18 cellular contexts compared by ENCODE assay signal in the genomic region with DNA sequence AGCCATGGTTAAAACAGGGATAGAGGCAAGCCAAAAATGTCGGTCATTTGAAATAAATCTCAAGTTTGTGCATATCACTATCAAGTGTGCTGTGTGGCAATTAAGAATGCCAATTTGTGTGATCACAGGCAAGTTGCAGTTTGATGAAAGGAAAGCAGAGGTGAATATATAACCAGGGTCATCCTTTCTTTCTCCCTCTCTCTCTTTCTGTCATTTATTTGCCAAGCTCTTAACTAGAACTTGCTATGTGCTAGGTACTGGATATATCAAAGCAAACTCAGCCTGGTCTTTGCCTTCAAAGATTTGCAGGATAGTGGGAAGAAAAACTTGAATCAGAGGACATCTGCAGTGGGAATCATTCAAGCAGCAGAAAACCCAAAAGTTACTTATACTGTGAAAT. TPM values are rescaled to one million over a fixed set of nuclear protein-coding genes. Genes with fewer than 3 reads are reported as not detected.
"Had no signal": no experiment of that assay in that cellular context is flagged by ENCODE, and none has a peak within 500 bp of the region (broad histone marks: within the 10 kb centered on the region; RNA-seq: fewer than 3 reads in every experiment).

No MANE protein-coding gene starts in this region.

- ATAC-seq: left cardiac atrium; stimulated activated memory B cell treated with anti-CD40 and anti-IgM and Interleukin-4, amounts not matched to agents 10 μg/mL and 1 μg/mL and 100 μg/mL, for 72 hours had no signal

- DNase-seq: activated CD4-positive, CD25-positive, alpha-beta regulatory T cell; activated gamma-delta T cell; amygdala; cortex of kidney; erythroblast; hippocampal formation; left cardiac atrium; ovary; T-helper 2 cell; tibial artery; uterus had no signal

- H3K27ac Mint-ChIP-seq: brain had no signal

- FAIRE-seq: TTC549 had no signal

- H3K27me3 Mint-ChIP-seq: activated naive CD8-positive, alpha-beta T cell; brain; central memory CD8-positive, alpha-beta T cell; stimulated activated memory B cell treated with anti-CD40 and anti-IgM and Interleukin-4, amounts not matched to agents 10 μg/mL and 1 μg/mL and 100 μg/mL, for 72 hours had no signal

- H3K9me3 Mint-ChIP-seq: brain; central memory CD8-positive, alpha-beta T cell; neural crest cell; stimulated activated memory B cell treated with anti-CD40 and anti-IgM and Interleukin-4, amounts not matched to agents 10 μg/mL and 1 μg/mL and 100 μg/mL, for 72 hours had no signal

- H3K27me3 ChIP-seq: ovary, tibial artery, uterus had no signal

- H3K9me3 ChIP-seq: ovary, tibial artery, uterus had no signal

- H3K4me3 Mint-ChIP-seq: activated naive CD8-positive, alpha-beta T cell; brain; central memory CD8-positive, alpha-beta T cell; neural crest cell had no signal

- H3K36me3 ChIP-seq: ovary, uterus had no signal

- H3K36me3 Mint-ChIP-seq: activated naive CD8-positive, alpha-beta T cell; brain; stimulated activated memory B cell treated with anti-CD40 and anti-IgM and Interleukin-4, amounts not matched to agents 10 μg/mL and 1 μg/mL and 100 μg/mL, for 72 hours had no signal

- H3K4me1 ChIP-seq: tibial artery, uterus had no signal

- H3K4me3 ChIP-seq: ovary, skin epidermis, tibial artery, uterus had no signal

- H3K27ac ChIP-seq: ovary, tibial artery, uterus had no signal

RNA-seq across cellular contexts. Expression of gene PDCD1LG2, which starts 22.0 kb away (rescaled TPM):
- total RNA-seq: neural crest cell had no signal
